12 cellular contexts compared by ENCODE assay signal in the genomic region with DNA sequence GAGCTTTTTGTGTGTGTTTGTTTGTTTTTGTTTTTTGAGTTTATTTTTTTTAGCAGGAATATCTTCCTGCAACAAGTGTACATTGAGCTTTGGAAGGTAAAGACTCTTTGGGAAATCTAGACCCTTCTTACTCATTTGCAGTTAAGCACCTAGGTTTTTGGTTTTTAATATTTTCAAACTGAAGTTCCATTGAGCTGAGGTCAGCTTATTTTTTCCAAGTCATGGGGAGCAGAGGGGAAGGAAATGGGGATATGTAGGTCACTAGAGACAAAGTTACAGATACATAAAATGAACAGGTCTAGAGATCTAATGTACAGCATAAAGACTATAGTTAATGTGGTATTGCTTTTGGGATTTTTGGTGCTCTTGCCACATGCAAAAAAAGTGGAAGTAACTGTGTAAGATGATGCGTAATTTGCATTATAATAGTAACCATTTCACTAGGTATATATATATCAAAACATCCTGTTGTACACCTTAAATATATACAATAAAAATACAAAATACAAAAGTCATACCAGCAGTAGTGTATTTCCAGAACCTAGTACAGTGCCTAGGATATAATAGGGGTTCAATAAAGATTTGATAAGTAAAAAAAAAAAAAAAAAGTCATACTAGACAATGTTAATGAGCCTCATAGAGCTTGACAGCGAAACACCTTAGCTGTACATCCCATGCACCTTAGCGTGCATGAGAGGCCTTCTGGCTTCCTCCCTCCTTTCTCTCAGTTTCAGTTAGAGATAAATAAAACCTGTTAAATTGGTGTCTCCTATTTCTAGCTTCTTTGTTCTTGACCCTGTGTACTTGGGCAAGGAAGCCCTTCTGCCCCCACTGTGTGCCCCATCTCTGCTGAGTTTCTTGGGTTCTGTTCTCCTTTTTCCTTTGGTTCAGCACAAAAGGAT. TPM values are rescaled to one million over a fixed set of nuclear protein-coding genes. Genes with fewer than 3 reads are reported as not detected.
DNase-seq lines count a peak whose midpoint lies in the region; ATAC-seq and TF ChIP-seq lines count a peak whose summit lies in the region.
"Had no signal": no experiment of that assay in that cellular context is flagged by ENCODE, and none has a peak within 500 bp of the region (broad histone marks: within the 10 kb centered on the region; RNA-seq: fewer than 3 reads in every experiment).

No MANE protein-coding gene starts in this region.

- H3K36me3 Mint-ChIP-seq in naive B cell: peaks cover 3 to 9% of the 10 kb centered on the region in 2 donors

- peaks cover 11 to 15% (median 15%) of the 10 kb centered on the region in 3 donors for H3K4me1 Mint-ChIP-seq in naive B cell
- H3K4me1 Mint-ChIP-seq: central memory CD8-positive, alpha-beta T cell had no signal

- no peaks in the 10 kb centered on the region for H3K4me1 ChIP-seq in smooth muscle cell (ENCODE audit: low read depth)

- ATAC-seq in GM18873 (IDR thresholded peaks at IDR 0.05; ENCODE audit: low FRiP score, unreplicated experiment): peak; percentile 79
- peak; percentile 87 for ATAC-seq in GM21825 (IDR thresholded peaks at IDR 0.05; ENCODE audit: unreplicated experiment)
- ATAC-seq in HG03439 (IDR thresholded peaks at IDR 0.05; ENCODE audit: unreplicated experiment): peak; percentile 73
- peak; percentile 76 to 81 for ATAC-seq in naive B cell (ENCODE audit: low read depth in 2 of 2)
- ATAC-seq: natural killer cell treated with Interleukin-12 subunit alpha and Interleukin-12 subunit beta and Interleukin-15 and Interleukin-18, amount 100 ng/mL, for 72 hours had no signal

- H3K4me2 ChIP-seq in smooth muscle cell: no peak overlapping the region

- no peaks in the 10 kb centered on the region for H3F3A ChIP-seq in smooth muscle cell (ENCODE audit: low read depth)

- DNase-seq in naive B cell (no peak), smooth muscle cell (lab: John Stamatoyannopoulos, UW; ENCODE audit: unreplicated experiment) (no peak), Ammon's horn (ENCODE audit: low spot score) (no peak)
- no peak for DNase-seq in activated naive CD4-positive, alpha-beta T cell treated with anti-CD3 and anti-CD28 coated beads, Interleukin-2, amount 50 U/mL, for 16 hours
- DNase-seq: DMS 273 treated with DMSO at 0.1 percent for 48 hours, hippocampal formation had no signal

- H3K36me3 ChIP-seq in smooth muscle cell (ENCODE audit: low read depth): no peaks in the 10 kb centered on the region

- WGBS in smooth muscle cell (ENCODE audit: low lambda C conversion rate): 97% methylated on average over 3 of the region's 3 CpGs

- H3K4me3 ChIP-seq in smooth muscle cell: no peak overlapping the region
- H3K4me3 ChIP-seq: SK-N-MC had no signal

- no peak for TF ChIP-seq CTCF in smooth muscle cell (IDR thresholded peaks at IDR 0.05; ENCODE audit: borderline replicate concordance, insufficient read depth, poor library complexity, severe bottlenecking)

- H3K27ac ChIP-seq in smooth muscle cell (ENCODE audit: low read depth): no peak overlapping the region
- H3K27ac ChIP-seq: SK-N-MC had no signal

- H3K27me3 ChIP-seq in smooth muscle cell (ENCODE audit: low read depth): no peaks in the 10 kb centered on the region

- H3K9me3 Mint-ChIP-seq in naive B cell: no peaks in the 10 kb centered on the region
- H3K9me3 Mint-ChIP-seq: central memory CD8-positive, alpha-beta T cell; natural killer cell treated with Interleukin-12 subunit alpha and Interleukin-12 subunit beta and Interleukin-15 and Interleukin-18, amount 100 ng/mL, for 72 hours had no signal

- no peaks in the 10 kb centered on the region for H3K79me2 ChIP-seq in smooth muscle cell (ENCODE audit: low read depth)

- no peaks in the 10 kb centered on the region for H3K9me3 ChIP-seq in smooth muscle cell (replicated peaks; ENCODE audit: low read depth)

- H2AFZ ChIP-seq in smooth muscle cell (ENCODE audit: low read depth): no peak overlapping the region

- H3K9ac ChIP-seq in smooth muscle cell (ENCODE audit: low read depth): no peak overlapping the region

- no peaks in the 10 kb centered on the region for H3K27me3 Mint-ChIP-seq in naive B cell
- H3K27me3 Mint-ChIP-seq: central memory CD8-positive, alpha-beta T cell; natural killer cell treated with Interleukin-12 subunit alpha and Interleukin-12 subunit beta and Interleukin-15 and Interleukin-18, amount 100 ng/mL, for 72 hours had no signal

- peak overlapping the region in 2 of 8 donors; percentile 24 to 64 for H3K4me3 Mint-ChIP-seq in naive B cell
- H3K4me3 Mint-ChIP-seq: central memory CD8-positive, alpha-beta T cell; natural killer cell treated with Interleukin-12 subunit alpha and Interleukin-12 subunit beta and Interleukin-15 and Interleukin-18, amount 100 ng/mL, for 72 hours had no signal

- H3K27ac Mint-ChIP-seq in naive B cell: peak overlapping the region; percentile 10 to 56 (median 24)
- H3K27ac Mint-ChIP-seq: natural killer cell treated with Interleukin-12 subunit alpha and Interleukin-12 subunit beta and Interleukin-15 and Interleukin-18, amount 100 ng/mL, for 72 hours had no signal

- no peaks in the 10 kb centered on the region for H4K20me1 ChIP-seq in smooth muscle cell (ENCODE audit: low read depth)

RNA-seq across cellular contexts. Expression of a gene that starts 22.7 kb away (rescaled TPM):
- polyA plus RNA-seq in naive B cell (ENCODE audit: low read depth in 6 of 6) (10 to 100 TPM; 27.4 to 41.3 (median 35.3) TPM), smooth muscle cell (20.5 and 30.6 TPM in 2 replicates)
- total RNA-seq in smooth muscle cell: 18.4 and 20.7 TPM in 2 replicates

RNA-seq across cellular contexts. Expression of a gene that starts 34.6 kb away (rescaled TPM):
- polyA plus RNA-seq in naive B cell (ENCODE audit: low read depth in 6 of 6): 1 to 10 TPM in 4 of 6 donors, under 1 TPM in 1, not detected in 1; 0.84 to 2.1 (median 1.2) TPM
- 36.7 and 52.3 TPM in 2 replicates for total RNA-seq in smooth muscle cell
- 9.2 and 17.6 TPM in 2 replicates for polyA plus RNA-seq in smooth muscle cell

RNA-seq across cellular contexts. Expression of a gene that starts 43.6 kb away (rescaled TPM):
- polyA plus RNA-seq in naive B cell (ENCODE audit: low read depth in 6 of 6) (10 to 100 TPM; 36.4 to 45.5 (median 39.7) TPM), smooth muscle cell (25.7 and 26.8 TPM in 2 replicates)
- total RNA-seq in smooth muscle cell: 73.5 and 86.1 TPM in 2 replicates
